Comparison of ENCODE assay signal across 11 cellular contexts in genomic region chr17:909642-910323, GRCh38.
A peak's percentile ranks its signal among the peaks of the same experiment; 100 is the strongest.
DNase-seq lines count a peak whose midpoint lies in the region; ATAC-seq, FAIRE-seq and TF ChIP-seq lines count a peak whose summit lies in the region.
"Had no signal": no experiment of that assay in that cellular context is flagged by ENCODE, and none has a peak within 500 bp of the region (broad histone marks: within the 10 kb centered on the region; RNA-seq: fewer than 3 reads in every experiment).

No MANE protein-coding gene starts in this region.

- peak overlapping the region; percentile 8 for H3K27ac ChIP-seq in keratinocyte (ENCODE audit: control insufficient read depth, insufficient read depth, low read length)
- peak overlapping the region; percentile 74 for H3K27ac ChIP-seq in thymus (ENCODE audit: low read depth)

- H3K27ac Mint-ChIP-seq in WTC11: peak overlapping the region; percentile 86

- DNase-seq in HT1080 (ENCODE audit: low read depth) (peak; percentile 44), WTC11 (ENCODE audit: low spot score) (no peak), keratinocyte (ENCODE audit: low read depth, low spot score) (no peak), GOT3 (lab: John Stamatoyannopoulos, UW) (no peak), CD1c-positive myeloid dendritic cell (ENCODE audit: extremely low spot score) (no peak)
- DNase-seq: activated CD4-positive, CD25-positive, alpha-beta regulatory T cell; activated T-cell treated with anti-CD3 and anti-CD28 coated beads, Interleukin-2, amount 50 U/mL, for 1 hour; NCI-H1694; NCI-H526 treated with DMSO at 0.1 percent for 48 hours had no signal

- H3K36me3 ChIP-seq in keratinocyte (ENCODE audit: control insufficient read depth in 2 of 2, extremely low read depth in 1 of 2, insufficient read depth in 2 of 2, low read length in 2 of 2): peaks cover 5 to 10% of the 10 kb centered on the region in 2 experiments
- H3K36me3 ChIP-seq in thymus (ENCODE audit: control insufficient read depth, insufficient read depth): no peaks in the 10 kb centered on the region

- 89% methylated on average over 24 of the region's 24 CpGs for WGBS in thymus

- dilution Hi-C loops in keratinocyte (cut with MboI; ENCODE audit: extremely low pct_ligation_motif_present, low sequenced_read_pairs): no loop called here

- ATAC-seq in WTC11 (no peak), GM18511 (IDR thresholded peaks at IDR 0.05; ENCODE audit: unreplicated experiment) (no peak)

- no peak overlapping the region for H3K4me3 Mint-ChIP-seq in WTC11

- no peaks in the 10 kb centered on the region for H3K9me3 Mint-ChIP-seq in WTC11

- H3K79me2 ChIP-seq in keratinocyte (ENCODE audit: control insufficient read depth, insufficient read depth, low read length): peaks cover 84% of the 10 kb centered on the region

- no peaks in the 10 kb centered on the region for H4K20me1 ChIP-seq in keratinocyte (ENCODE audit: control insufficient read depth, extremely low read depth, insufficient read depth, low read length)

- H3K4me1 Mint-ChIP-seq in WTC11: peaks cover 58% of the 10 kb centered on the region

- H3K4me2 ChIP-seq in keratinocyte (ENCODE audit: control insufficient read depth, extremely low read depth, insufficient read depth, low read depth, low read length): no peak overlapping the region

- no peaks in the 10 kb centered on the region for H3K9me1 ChIP-seq in keratinocyte (ENCODE audit: control insufficient read depth, extremely low read depth, insufficient read depth, low read length)

- H3K27me3 ChIP-seq in keratinocyte (ENCODE audit: control insufficient read depth, extremely low read depth, insufficient read depth, low read length) (no peaks in the 10 kb centered on the region), thymus (ENCODE audit: control insufficient read depth, insufficient read depth) (no peaks in the 10 kb centered on the region)

- FAIRE-seq in keratinocyte (lab: Jason Lieb, UNC): no peak

- CTCF ChIA-PET in WTC11 (lab: Charles Lee): interaction anchor here (1.1 to 1.7 kb wide), 2 partner anchors 30 to 60 kb away, joined by 5 to 6 read pairs; no protein-coding TSS in a partner anchor

- H3K4me1 ChIP-seq in keratinocyte (ENCODE audit: control insufficient read depth, extremely low read depth, insufficient read depth, low read length): peaks cover 40% of the 10 kb centered on the region
- H3K4me1 ChIP-seq in thymus (ENCODE audit: control insufficient read depth, insufficient read depth, low read length): no peaks in the 10 kb centered on the region

- POLR2A ChIA-PET in WTC11 (lab: Charles Lee): no interaction called here

- TF ChIP-seq CTCF in WTC11 (IDR thresholded peaks at IDR 0.05) (no peak), keratinocyte (optimal IDR thresholded peaks at IDR 0.05 in 1 of 3, IDR thresholded peaks at IDR 0.05 in 1 of 3, conservative IDR thresholded peaks at IDR 0.05 in 1 of 3; ENCODE audit: extremely low read depth in 1 of 3, insufficient read depth in 2 of 3, low read length in 3 of 3) (no peak)

- no peak overlapping the region for H3K9ac ChIP-seq in keratinocyte (ENCODE audit: control insufficient read depth, extremely low read depth, insufficient read depth, low read length)

- H2AFZ ChIP-seq in keratinocyte (ENCODE audit: control insufficient read depth, low read length): no peak overlapping the region

- H3K4me3 ChIP-seq in keratinocyte (ENCODE audit: control insufficient read depth in 2 of 3, extremely low read depth in 1 of 3, insufficient read depth in 2 of 3, low read depth in 1 of 3, low read length in 3 of 3): no peak overlapping the region
- no peak overlapping the region for H3K4me3 ChIP-seq in thymus (ENCODE audit: low read length)

- H3K27me3 Mint-ChIP-seq in WTC11 (ENCODE audit: low read depth): no peaks in the 10 kb centered on the region

- H3K9me3 ChIP-seq in keratinocyte (ENCODE audit: control insufficient read depth, low read depth, low read length) (no peaks in the 10 kb centered on the region), thymus (ENCODE audit: control insufficient read depth) (no peaks in the 10 kb centered on the region)

- H3K36me3 Mint-ChIP-seq in WTC11: no peaks in the 10 kb centered on the region

TF ChIP-seq in WTC11, 78 proteins besides CTCF, POLR2A, EP300 and RAD21:
- no peak for TF ChIP-seq GRHL2 (CRISPR knock-in tag; IDR thresholded peaks at IDR 0.05; ENCODE audit: insufficient replicate concordance, severe bottlenecking)
- TF ChIP-seq ERG (CRISPR knock-in tag; IDR thresholded peaks at IDR 0.05): no peak
- no peak for TF ChIP-seq ZNF396 (CRISPR knock-in tag; IDR thresholded peaks at IDR 0.05; ENCODE audit: borderline replicate concordance)
- TF ChIP-seq EMX1 (CRISPR knock-in tag; IDR thresholded peaks at IDR 0.05): no peak
- no peak for TF ChIP-seq IRF1 (CRISPR knock-in tag; IDR thresholded peaks at IDR 0.05)
- no peak for TF ChIP-seq AFF4 (CRISPR knock-in tag; IDR thresholded peaks at IDR 0.05; ENCODE audit: borderline replicate concordance)
- TF ChIP-seq NR2C2 (CRISPR knock-in tag; IDR thresholded peaks at IDR 0.05): no peak
- TF ChIP-seq ZMAT4 (CRISPR knock-in tag; IDR thresholded peaks at IDR 0.05): no peak
- no peak for TF ChIP-seq CBFB (CRISPR knock-in tag; IDR thresholded peaks at IDR 0.05; ENCODE audit: low read depth)
- TF ChIP-seq RORB (CRISPR knock-in tag; IDR thresholded peaks at IDR 0.05): no peak
- TF ChIP-seq NFATC4 (CRISPR knock-in tag; IDR thresholded peaks at IDR 0.05): no peak
- TF ChIP-seq TEAD1 (CRISPR knock-in tag; IDR thresholded peaks at IDR 0.05): no peak
